Comparison of ENCODE assay signal across 11 cellular contexts in genomic region chr1:111758373-111758772, GRCh38. TPM values are rescaled to one million over a fixed set of nuclear protein-coding genes. Genes with fewer than 3 reads are reported as not detected.
A peak's percentile ranks its signal among the peaks of the same experiment; 100 is the strongest.
DNase-seq lines count a peak whose midpoint lies in the region; ATAC-seq and TF ChIP-seq lines count a peak whose summit lies in the region.
"Had no signal": no experiment of that assay in that cellular context is flagged by ENCODE, and none has a peak within 500 bp of the region (broad histone marks: within the 10 kb centered on the region; RNA-seq: fewer than 3 reads in every experiment).

No MANE protein-coding gene starts in this region.

- H3F3A ChIP-seq in PC-3 (ENCODE audit: low read length, unreplicated experiment) = no peaks in the 10 kb centered on the region

- no peak overlapping the region for H3K9ac ChIP-seq in PC-3 (ENCODE audit: low read length)

- BruUV-seq in A673 (replicated peaks; lab: Mats Ljungman, UMichigan) (no TSS peak), PC-3 (replicated peaks; lab: Mats Ljungman, UMichigan) (no TSS peak)

- H3K36me3 Mint-ChIP-seq in CD4-positive, CD25-positive, alpha-beta regulatory T cell = peaks cover 39% of the 10 kb centered on the region
- H3K36me3 Mint-ChIP-seq in endothelial cell (ENCODE audit: low read depth, unreplicated experiment) = peaks cover 14% of the 10 kb centered on the region

- H3K4me3 ChIP-seq in A673 (ENCODE audit: low read depth, low read length, poor library complexity, severe bottlenecking) = no peak overlapping the region
- no peak overlapping the region for H3K4me3 ChIP-seq in CD4-positive, CD25-positive, alpha-beta regulatory T cell (ENCODE audit: low read depth, low read length)
- no peak overlapping the region for H3K4me3 ChIP-seq in PC-3 (ENCODE audit: low read length)

- peaks cover 49% of the 10 kb centered on the region for H3K36me3 ChIP-seq in A673 (ENCODE audit: insufficient read depth, low read length, poor library complexity, severe bottlenecking)
- peaks cover 46% of the 10 kb centered on the region for H3K36me3 ChIP-seq in CD4-positive, CD25-positive, alpha-beta regulatory T cell (ENCODE audit: control insufficient read depth, insufficient read depth, low read length)
- H3K36me3 ChIP-seq in PC-3 (ENCODE audit: low read depth, low read length) = peaks cover 37% of the 10 kb centered on the region

- H2AFZ ChIP-seq in PC-3 (ENCODE audit: low read length) = no peak overlapping the region

- H3K27ac ChIP-seq in A673 (ENCODE audit: low read depth, low read length, poor library complexity, severe bottlenecking) = no peak overlapping the region
- no peak overlapping the region for H3K27ac ChIP-seq in CD4-positive, CD25-positive, alpha-beta regulatory T cell (ENCODE audit: insufficient read depth, low read length, poor library complexity, severe bottlenecking)
- no peak overlapping the region for H3K27ac ChIP-seq in PC-3 (ENCODE audit: low read length)

- intact Hi-C loops in A673 (cut with micrococcal nuclease; ENCODE audit: unreplicated experiment) = loop anchor here (5.0 kb wide), 1 partner anchor 311 kb away; the partner anchor contains the start of genes ATP5PB and WDR77
- intact Hi-C loops in PC-3 (cut with micrococcal nuclease) = no loop called here

- peak; percentile 12 for DNase-seq in A673 (ENCODE audit: low spot score)
- no peak for DNase-seq in CD4-positive, CD25-positive, alpha-beta regulatory T cell
- DNase-seq in PC-3 = peak; percentile 10
- no peak for DNase-seq in endothelial cell (ENCODE audit: low spot score)
- DNase-seq in COLO668 (lab: John Stamatoyannopoulos, UW; ENCODE audit: unreplicated experiment) = no peak
- DNase-seq in HPDE6-E6E7 (ENCODE audit: extremely low spot score) = no peak
- DNase-seq in anterior cingulate cortex (lab: John Stamatoyannopoulos, UW) = no peak
- DNase-seq: activated CD4-positive, alpha-beta T cell treated with anti-CD3 and anti-CD28 coated beads, Interleukin-2, amount 50 U/mL, for 1 hour; NK-92 treated with Interleukin-12 subunit alpha and Interleukin-12 subunit beta, amount 100 ng/mL, for 24 hours had no signal

- CTCF ChIA-PET in A673 (lab: Charles Lee) (no interaction called here), PC-3 (lab: Charles Lee) (no interaction called here)

- H3K9me3 Mint-ChIP-seq in CD4-positive, CD25-positive, alpha-beta regulatory T cell = no peaks in the 10 kb centered on the region
- peaks cover 5% of the 10 kb centered on the region for H3K9me3 Mint-ChIP-seq in endothelial cell (ENCODE audit: unreplicated experiment)
- H3K9me3 Mint-ChIP-seq: IgD-negative memory B cell had no signal

- H3K27me3 Mint-ChIP-seq in CD4-positive, CD25-positive, alpha-beta regulatory T cell = peaks cover 4% of the 10 kb centered on the region
- peaks cover 5% of the 10 kb centered on the region for H3K27me3 Mint-ChIP-seq in endothelial cell (ENCODE audit: unreplicated experiment)
- H3K27me3 Mint-ChIP-seq: IgD-negative memory B cell had no signal

- H3K79me2 ChIP-seq in PC-3 (ENCODE audit: low read length) = peaks cover 36% of the 10 kb centered on the region

- ATAC-seq in CD4-positive, CD25-positive, alpha-beta regulatory T cell (ENCODE audit: low read depth in 2 of 2) = no peak
- no peak for ATAC-seq in PC-3
- no peak for ATAC-seq in GM18858 (IDR thresholded peaks at IDR 0.05; ENCODE audit: unreplicated experiment)

- TF ChIP-seq CTCF in A673 (conservative IDR thresholded peaks at IDR 0.05; ENCODE audit: low read depth, low read length) = 0 out of 2 replicates have a peak, but pooled peaks have one; percentile 21
- peak; percentile 30; the same call in 1 of the 2 replicates for TF ChIP-seq CTCF in PC-3 (conservative IDR thresholded peaks at IDR 0.05; ENCODE audit: low read depth, low read length)
- no peak for TF ChIP-seq CTCF in endothelial cell (IDR thresholded peaks at IDR 0.05; ENCODE audit: unreplicated experiment)

- peak overlapping the region in 2 of 3 donors; percentile 69 to 76 for H3K27ac Mint-ChIP-seq in CD4-positive, CD25-positive, alpha-beta regulatory T cell
- H3K27ac Mint-ChIP-seq in endothelial cell (ENCODE audit: unreplicated experiment) = peak overlapping the region; percentile 25

- POLR2A ChIA-PET in A673 (lab: Charles Lee; ENCODE audit: low non-redundant PET) = no interaction called here
- POLR2A ChIA-PET in PC-3 (lab: Charles Lee; ENCODE audit: unreplicated experiment) = no interaction called here

- H3K4me2 ChIP-seq in PC-3 (ENCODE audit: low read length) = no peak overlapping the region

- H3K9me2 ChIP-seq in PC-3 (replicated peaks; ENCODE audit: low read length) = no peaks in the 10 kb centered on the region

- H4K20me1 ChIP-seq in PC-3 (ENCODE audit: low read length) = peaks cover 5% of the 10 kb centered on the region; the same call in 1 of the 2 replicates

- H3K4me1 Mint-ChIP-seq in CD4-positive, CD25-positive, alpha-beta regulatory T cell = peaks cover 24 to 60% (median 45%) of the 10 kb centered on the region in 4 donors
- peaks cover 23% of the 10 kb centered on the region for H3K4me1 Mint-ChIP-seq in endothelial cell (ENCODE audit: unreplicated experiment)

- H3K27me3 ChIP-seq in A673 (replicated peaks; ENCODE audit: insufficient read depth, low read depth, low read length, poor library complexity) = no peaks in the 10 kb centered on the region
- H3K27me3 ChIP-seq in CD4-positive, CD25-positive, alpha-beta regulatory T cell (ENCODE audit: control insufficient read depth, insufficient read depth, low read length) = no peaks in the 10 kb centered on the region
- no peaks in the 10 kb centered on the region for H3K27me3 ChIP-seq in PC-3 (ENCODE audit: low read length)

- H3K4me3 Mint-ChIP-seq in CD4-positive, CD25-positive, alpha-beta regulatory T cell = peak overlapping the region; percentile 56 to 88 (median 72)
- H3K4me3 Mint-ChIP-seq in endothelial cell (ENCODE audit: unreplicated experiment) = no peak overlapping the region

- H3K4me1 ChIP-seq in A673 (ENCODE audit: insufficient read depth, low read length, poor library complexity, severe bottlenecking) (peaks cover 7% of the 10 kb centered on the region), PC-3 (ENCODE audit: insufficient read depth, low read length) (peaks cover 18% of the 10 kb centered on the region)
- peaks cover 29% of the 10 kb centered on the region for H3K4me1 ChIP-seq in CD4-positive, CD25-positive, alpha-beta regulatory T cell (ENCODE audit: control insufficient read depth, insufficient read depth, low read length, poor library complexity, severe bottlenecking)

- H3K9me3 ChIP-seq in A673 (ENCODE audit: low read depth, low read length, poor library complexity, severe bottlenecking) (no peaks in the 10 kb centered on the region), PC-3 (ENCODE audit: low read length) (no peaks in the 10 kb centered on the region)
- H3K9me3 ChIP-seq in CD4-positive, CD25-positive, alpha-beta regulatory T cell (ENCODE audit: control insufficient read depth in 2 of 2, low read length in 2 of 2) = no peaks in the 10 kb centered on the region

RNA-seq across cellular contexts. Expression of gene DDX20, which starts 2.7 kb away (rescaled TPM):
- total RNA-seq in A673 (2021) = 22.8 and 26.1 TPM in 2 replicates
- 16.0 TPM for total RNA-seq in CD4-positive, CD25-positive, alpha-beta regulatory T cell
- 10 to 100 TPM in 3 of 4 donors, 1 to 10 TPM in 1; 9.6 to 18.8 (median 14.8) TPM for polyA plus RNA-seq in CD4-positive, CD25-positive, alpha-beta regulatory T cell
- total RNA-seq in PC-3 (2014; rRNA removed) = 21.6 and 22.2 TPM in 2 replicates
- 18.8 TPM for total RNA-seq in endothelial cell (ENCODE audit: unreplicated experiment)

RNA-seq across cellular contexts. Expression of gene INKA2, which starts 19.2 kb away (rescaled TPM):
- total RNA-seq in A673 (2021) (0.62 and 0.74 TPM in 2 replicates), PC-3 (2014; rRNA removed) (0.11 TPM in 1 of 2 replicates, not detected in the other), endothelial cell (ENCODE audit: unreplicated experiment) (5.6 TPM)
- not detected for total RNA-seq in CD4-positive, CD25-positive, alpha-beta regulatory T cell
- under 1 TPM in 1 of 4 donors, not detected in 3; 0.31 TPM for polyA plus RNA-seq in CD4-positive, CD25-positive, alpha-beta regulatory T cell

Comparison
In these comparisons a context has a peak if more than half of its experiments do, and no peak if none do; other contexts are left out.
1. DNase-seq: peak in A673 (single experiment) and PC-3 (single experiment); none in CD4-positive, CD25-positive, alpha-beta regulatory T cell (0 of 3), endothelial cell (single experiment), COLO668 (single experiment), HPDE6-E6E7 (single experiment) and anterior cingulate cortex (0 of 58).